In the genomic region with DNA sequence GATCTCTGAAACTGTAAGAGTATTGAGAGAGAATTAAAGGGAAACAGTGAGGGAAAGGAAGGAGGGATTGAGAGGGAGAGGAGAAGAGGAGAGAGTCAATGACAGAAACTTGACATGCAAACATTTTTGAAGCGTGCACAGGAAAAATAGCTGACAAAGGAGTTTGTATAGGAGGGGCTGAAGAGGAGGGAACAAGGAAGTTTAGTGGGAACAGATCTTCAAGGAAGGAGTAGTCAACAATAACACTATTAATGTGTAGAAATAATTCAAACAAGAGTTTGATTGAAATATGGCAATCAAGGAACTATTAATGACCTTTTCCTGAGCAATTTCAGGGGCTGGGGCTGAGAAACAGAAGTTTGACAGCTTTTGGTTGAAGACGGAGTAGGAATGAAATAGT, we compare ENCODE assay signal across 5 cellular contexts. TPM values are rescaled to one million over a fixed set of nuclear protein-coding genes. Genes with fewer than 3 reads are reported as not detected.
"Had no signal": no experiment of that assay in that cellular context is flagged by ENCODE, and none has a peak within 500 bp of the region (broad histone marks: within the 10 kb centered on the region; RNA-seq: fewer than 3 reads in every experiment).

No MANE protein-coding gene starts in this region.

RNA-seq across cellular contexts. Expression of a gene that starts 4.0 kb away (rescaled TPM):
- total RNA-seq: dermis microvascular lymphatic vessel endothelial cell, endodermal cell, glomerular endothelial cell, kidney epithelial cell, mammary epithelial cell had no signal

RNA-seq across cellular contexts. Expression of a gene that starts 27.9 kb away (rescaled TPM):
- total RNA-seq: dermis microvascular lymphatic vessel endothelial cell, endodermal cell, glomerular endothelial cell, kidney epithelial cell, mammary epithelial cell had no signal
